In genomic region chr12:124940143-124940392, GRCh38 we compare ENCODE assay signal across 8 cellular contexts. TPM values are rescaled to one million over a fixed set of nuclear protein-coding genes. Genes with fewer than 3 reads are reported as not detected.
DNase-seq lines count a peak whose midpoint lies in the region; ATAC-seq and TF ChIP-seq lines count a peak whose summit lies in the region.

No MANE protein-coding gene starts in this region.

- H3K18ac ChIP-seq in mesenchymal stem cell (ENCODE audit: low read depth in 1 of 2, low read length in 2 of 2), result peak overlapping the region; percentile 41 to 52

- H3K14ac ChIP-seq in mesenchymal stem cell (ENCODE audit: low read length in 2 of 2), result no peak overlapping the region

- H2BK12ac ChIP-seq in mesenchymal stem cell (ENCODE audit: low read length in 2 of 2), result no peak overlapping the region

- peak overlapping the region; percentile 26 for H2BK15ac ChIP-seq in mesenchymal stem cell (ENCODE audit: low read depth, poor library complexity, severe bottlenecking)

- H2BK5ac ChIP-seq in mesenchymal stem cell (ENCODE audit: low read depth, low read length, poor library complexity, severe bottlenecking), result no peak overlapping the region

- peak; percentile 23 for ATAC-seq in HG02763 (IDR thresholded peaks at IDR 0.05; ENCODE audit: unreplicated experiment)

- intact Hi-C loops in ascending aorta (cut with DNase I), result loop anchor here (1.0 to 5.0 kb wide), 2 partner anchors 33 to 78 kb away; partner anchors contain the start of gene SCARB1

- H3K79me1 ChIP-seq in mesenchymal stem cell (replicated peaks; ENCODE audit: low read length, poor library complexity, severe bottlenecking), result peaks cover 4% of the 10 kb centered on the region

- peak overlapping the region; percentile 65 for H3K4me3 ChIP-seq in BE2C (ENCODE audit: low read depth, low read length)
- peak overlapping the region; percentile 48 to 65 for H3K4me3 ChIP-seq in ascending aorta
- peak overlapping the region in 1 of 2 experiments; percentile 64 for H3K4me3 ChIP-seq in mesenchymal stem cell (ENCODE audit: insufficient read depth in 1 of 2, low read depth in 1 of 2, low read length in 2 of 2)

- peak overlapping the region; percentile 62 for H4K8ac ChIP-seq in mesenchymal stem cell (ENCODE audit: low read length)

- peak overlapping the region; percentile 30 for H3K4me2 ChIP-seq in mesenchymal stem cell (ENCODE audit: low read length, poor library complexity, severe bottlenecking)

- DNase-seq in BE2C (no peak), ascending aorta (ENCODE audit: low spot score in 2 of 2) (no peak), mesenchymal stem cell (no peak), NCI-H1417 treated with DMSO at 0.1 percent for 48 hours (lab: John Stamatoyannopoulos, UW) (no peak), HCEC 1CT (no peak), DMS 273 (lab: John Stamatoyannopoulos, UW; ENCODE audit: unreplicated experiment) (no peak)
- DNase-seq in effector CD4-positive, alpha-beta T cell, result no peak

- H4K91ac ChIP-seq in mesenchymal stem cell (ENCODE audit: low read length), result no peak overlapping the region

- H3K23ac ChIP-seq in mesenchymal stem cell (ENCODE audit: low read length in 2 of 2), result no peak overlapping the region

- no peak overlapping the region for H3K4ac ChIP-seq in mesenchymal stem cell (ENCODE audit: low read depth in 1 of 2, low read length in 2 of 2)

- under 1% methylated on average over 8 of the region's 8 CpGs for WGBS in mesenchymal stem cell

- H3K9ac ChIP-seq in mesenchymal stem cell (ENCODE audit: low read length), result peak overlapping the region; percentile 97

- peak overlapping the region; percentile 83 to 92 for H3K27ac ChIP-seq in ascending aorta
- peak overlapping the region; percentile 97 for H3K27ac ChIP-seq in mesenchymal stem cell (ENCODE audit: low read length, poor library complexity, severe bottlenecking)

- no peaks in the 10 kb centered on the region for H3K27me3 ChIP-seq in BE2C
- H3K27me3 ChIP-seq in ascending aorta, result no peaks in the 10 kb centered on the region
- H3K27me3 ChIP-seq in mesenchymal stem cell (ENCODE audit: control insufficient read depth in 1 of 2, insufficient read depth in 1 of 2, low read length in 2 of 2), result no peaks in the 10 kb centered on the region

- no peak overlapping the region for H2AK5ac ChIP-seq in mesenchymal stem cell (ENCODE audit: low read length, severe bottlenecking)

- H3K4me1 ChIP-seq in BE2C (no peaks in the 10 kb centered on the region), ascending aorta (peaks cover 0 to 15% of the 10 kb centered on the region in 2 donors), mesenchymal stem cell (ENCODE audit: control insufficient read depth, insufficient read depth, low read depth, low read length) (peaks cover 8% of the 10 kb centered on the region)

- H3K36me3 ChIP-seq in BE2C (no peaks in the 10 kb centered on the region; the same call in 1 of the 2 replicates), ascending aorta (peaks cover 0 to 5% of the 10 kb centered on the region in 2 donors), mesenchymal stem cell (ENCODE audit: control insufficient read depth in 1 of 2, insufficient read depth in 2 of 2, low read depth in 1 of 2, low read length in 2 of 2) (peaks cover 5 to 11% of the 10 kb centered on the region in 2 experiments)

- H2BK120ac ChIP-seq in mesenchymal stem cell (ENCODE audit: low read depth, low read length), result no peak overlapping the region

- H2AFZ ChIP-seq in mesenchymal stem cell (ENCODE audit: low read depth, low read length), result no peak overlapping the region

- no peak for TF ChIP-seq CTCF in BE2C (IDR thresholded peaks at IDR 0.05; ENCODE audit: low read depth, low read length)
- TF ChIP-seq CTCF in ascending aorta (IDR thresholded peaks at IDR 0.05), result no peak

- H3K9me3 ChIP-seq in BE2C (no peaks in the 10 kb centered on the region), ascending aorta (no peaks in the 10 kb centered on the region), mesenchymal stem cell (ENCODE audit: control insufficient read depth, low read length) (no peaks in the 10 kb centered on the region)

RNA-seq across cellular contexts. Expression of gene UBC, which starts 25.6 kb away (rescaled TPM):
- polyA plus RNA-seq in BE2C (2012; ENCODE audit: insufficient read depth, insufficient read length, low read depth), result 1,839 TPM
- total RNA-seq in ascending aorta, result 1,347 TPM
- polyA plus RNA-seq in mesenchymal stem cell (2013, experiment 1 of 2), result 1,267 TPM
- polyA plus RNA-seq in mesenchymal stem cell (2013, experiment 2 of 2), result 1,268 TPM

RNA-seq across cellular contexts. Expression of gene DHX37, which starts 48.9 kb away (rescaled TPM):
- 22.0 TPM for polyA plus RNA-seq in BE2C (2012; ENCODE audit: insufficient read depth, insufficient read length, low read depth)
- total RNA-seq in ascending aorta, result 19.6 TPM
- polyA plus RNA-seq in mesenchymal stem cell (2013, experiment 1 of 2), result 6.0 TPM
- 6.0 TPM for polyA plus RNA-seq in mesenchymal stem cell (2013, experiment 2 of 2)

RNA-seq across cellular contexts. Expression of gene BRI3BP, which starts 53.4 kb away (rescaled TPM):
- polyA plus RNA-seq in BE2C (2012; ENCODE audit: insufficient read depth, insufficient read length, low read depth), result 3.1 TPM
- total RNA-seq in ascending aorta, result 2.1 TPM
- 2.1 TPM for polyA plus RNA-seq in mesenchymal stem cell (2013, experiment 1 of 2)
- 2.2 TPM for polyA plus RNA-seq in mesenchymal stem cell (2013, experiment 2 of 2)
